ENCODE assay signal across 1 cellular context in genomic region chrX:52923781-52924241, GRCh38.
TF ChIP-seq lines count a peak whose summit lies in the region.

No MANE protein-coding gene starts in this region.

TF ChIP-seq in GM23338, 12 proteins besides CTCF, POLR2A, EP300 and RAD21 (continued from another document):
- no peak for TF ChIP-seq ZNF462 (CRISPR knock-in tag; IDR thresholded peaks at IDR 0.05)
- TF ChIP-seq ZNF114 (CRISPR knock-in tag; IDR thresholded peaks at IDR 0.05) = no peak
